Comparison of ENCODE assay signal across 1 cellular context in the genomic region with DNA sequence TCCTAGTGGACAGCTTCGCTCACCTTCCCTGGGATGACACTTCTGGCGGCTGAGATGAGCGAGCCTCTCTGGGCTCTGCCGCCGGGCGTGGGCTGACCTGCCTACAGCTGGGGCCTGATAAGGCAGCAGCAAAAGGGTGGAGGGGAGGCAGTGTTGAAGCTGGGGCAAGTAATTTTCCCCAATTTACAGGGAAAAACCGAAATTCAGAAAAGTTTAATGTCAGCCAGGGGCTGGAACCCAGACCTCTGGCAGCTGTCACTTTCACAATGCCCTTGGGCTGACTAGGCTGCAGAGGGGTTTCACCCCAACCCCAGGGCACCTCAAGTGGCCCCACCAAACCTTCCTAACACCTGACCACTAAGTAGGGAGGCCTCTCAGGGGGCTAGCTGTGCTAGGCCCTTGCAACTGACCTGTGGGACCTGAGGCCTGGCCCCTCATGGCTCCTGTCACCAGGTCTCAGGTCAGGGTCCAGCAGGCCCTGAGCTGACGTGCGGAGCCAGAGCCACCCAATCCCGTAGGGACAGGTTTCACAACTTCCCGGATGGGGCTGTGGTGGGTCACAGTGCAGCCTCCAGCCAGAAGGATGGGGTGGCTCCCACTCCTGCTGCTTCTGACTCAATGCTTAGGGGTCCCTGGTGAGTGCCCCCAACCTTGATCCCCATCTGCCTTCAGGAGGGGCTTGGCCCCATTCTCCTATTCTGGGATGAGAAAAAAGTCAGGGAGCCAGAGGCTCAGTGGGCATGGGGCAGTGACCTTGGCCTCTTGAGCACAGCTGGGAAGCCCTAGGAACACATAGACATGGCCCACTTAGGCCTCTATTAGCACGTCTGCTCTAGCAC.
TF ChIP-seq lines count a peak whose summit lies in the region.

No MANE protein-coding gene starts in this region.

TF ChIP-seq in HEK293, 187 proteins besides CTCF, POLR2A, EP300 and RAD21:
- TF ChIP-seq ZBTB48 (tag by site-specific recombination; IDR thresholded peaks at IDR 0.05) = 0 out of 2 replicates have a peak, but pooled peaks have one; percentile 11
- peak; percentile 47 for TF ChIP-seq PRDM10 (tag by site-specific recombination; IDR thresholded peaks at IDR 0.05)
- TF ChIP-seq ZIC2 (tag by site-specific recombination; IDR thresholded peaks at IDR 0.05) = 0 out of 2 replicates have a peak, but pooled peaks have one; percentile 7
- TF ChIP-seq GLIS2 (tag by site-specific recombination; IDR thresholded peaks at IDR 0.05) = 0 out of 2 replicates have a peak, but pooled peaks have one; percentile 27
- TF ChIP-seq ZFP3 (tag by site-specific recombination; IDR thresholded peaks at IDR 0.05; ENCODE audit: low read depth) = peak; percentile 4; the same call in 1 of the 2 replicates
- TF ChIP-seq, protein P1, sequence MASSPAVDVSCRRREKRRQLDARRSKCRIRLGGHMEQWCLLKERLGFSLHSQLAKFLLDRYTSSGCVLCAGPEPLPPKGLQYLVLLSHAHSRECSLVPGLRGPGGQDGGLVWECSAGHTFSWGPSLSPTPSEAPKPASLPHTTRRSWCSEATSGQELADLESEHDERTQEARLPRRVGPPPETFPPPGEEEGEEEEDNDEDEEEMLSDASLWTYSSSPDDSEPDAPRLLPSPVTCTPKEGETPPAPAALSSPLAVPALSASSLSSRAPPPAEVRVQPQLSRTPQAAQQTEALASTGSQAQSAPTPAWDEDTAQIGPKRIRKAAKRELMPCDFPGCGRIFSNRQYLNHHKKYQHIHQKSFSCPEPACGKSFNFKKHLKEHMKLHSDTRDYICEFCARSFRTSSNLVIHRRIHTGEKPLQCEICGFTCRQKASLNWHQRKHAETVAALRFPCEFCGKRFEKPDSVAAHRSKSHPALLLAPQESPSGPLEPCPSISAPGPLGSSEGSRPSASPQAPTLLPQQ (tag by site-specific recombination; IDR thresholded peaks at IDR 0.05) = 0 out of 2 replicates have a peak, but pooled peaks have one; percentile 8
